In genomic region chr1:112358798-112359408, GRCh38 we compare ENCODE assay signal across 8 cellular contexts. TPM values are rescaled to one million over a fixed set of nuclear protein-coding genes. Genes with fewer than 3 reads are reported as not detected.
DNase-seq lines count a peak whose midpoint lies in the region; ATAC-seq, FAIRE-seq and TF ChIP-seq lines count a peak whose summit lies in the region.

No MANE protein-coding gene starts in this region.

- H3K56ac ChIP-seq in H1 (replicated peaks; ENCODE audit: insufficient read length, low read depth, low read length) (no peak overlapping the region), mesendoderm (ENCODE audit: low read length) (no peak overlapping the region)

- TF ChIP-seq POLR2A in GM12892 (IDR thresholded peaks at IDR 0.05; ENCODE audit: low read depth, low read length) (no peak), H1 (IDR thresholded peaks at IDR 0.05; ENCODE audit: control extremely low read depth in 1 of 2, low read depth in 2 of 2, low read length in 2 of 2) (no peak)

- peak; percentile 76 for DNase-seq in AG10803 (ENCODE audit: low read depth)
- DNase-seq in GM12892 (ENCODE audit: insufficient read length), result peak; percentile 20
- DNase-seq in MG63, result peak; percentile 54
- peak; percentile 15 to 32 for DNase-seq in activated CD4-positive, alpha-beta T cell treated with anti-CD3 and anti-CD28 coated beads for 4 hours
- peak; percentile 41 to 82 for DNase-seq in H1 (ENCODE audit: low read depth in 1 of 2, low spot score in 2 of 2)
- peak; percentile 70 for DNase-seq in mesendoderm
- peak; percentile 48 for DNase-seq in stimulated activated naive CD8-positive, alpha-beta T cell treated with anti-CD3 and anti-CD28 coated beads, Interleukin-15, Interleukin-2, amounts not matched to agents 100 U/mL and 50 U/mL, for 24 hours

- H3K9ac ChIP-seq in H1 (replicated peaks in 1 of 4; ENCODE audit: extremely low read depth in 1 of 4, low read depth in 3 of 4, low read length in 3 of 4), result no peak overlapping the region
- H3K9ac ChIP-seq in mesendoderm (ENCODE audit: low read length), result no peak overlapping the region

- H2BK120ac ChIP-seq in H1 (replicated peaks; ENCODE audit: low read depth, low read length), result no peak overlapping the region
- no peak overlapping the region for H2BK120ac ChIP-seq in mesendoderm (ENCODE audit: low read depth, low read length)

- no peaks in the 10 kb centered on the region for H3K9me3 ChIP-seq in MG63
- H3K9me3 ChIP-seq in H1 (ENCODE audit: insufficient read depth in 2 of 2, low read depth in 1 of 2, low read length in 1 of 2), result no peaks in the 10 kb centered on the region

- H3K36me3 ChIP-seq in MG63 (no peaks in the 10 kb centered on the region), H1 (ENCODE audit: control insufficient read depth in 2 of 4, insufficient read depth in 4 of 4, low read length in 3 of 4) (no peaks in the 10 kb centered on the region), mesendoderm (ENCODE audit: control insufficient read depth, insufficient read depth, low read length) (no peaks in the 10 kb centered on the region)

- H3K4me3 ChIP-seq in AG10803 (ENCODE audit: low read length) (no peak overlapping the region), MG63 (no peak overlapping the region), H1 (ENCODE audit: extremely low read depth in 1 of 4, insufficient read depth in 2 of 4, low read depth in 3 of 4, low read length in 4 of 4) (no peak overlapping the region), mesendoderm (ENCODE audit: low read length) (no peak overlapping the region)

- H2BK5ac ChIP-seq in H1 (ENCODE audit: low read depth, low read length), result 0 out of 2 replicates have a peak overlapping the region, but pooled peaks have one; percentile 6
- H2BK5ac ChIP-seq in mesendoderm (ENCODE audit: low read length), result no peak overlapping the region

- H4K8ac ChIP-seq in H1 (ENCODE audit: extremely low read depth, insufficient read depth, low read length), result no peak overlapping the region
- H4K8ac ChIP-seq in mesendoderm (ENCODE audit: low read depth, low read length), result no peak overlapping the region

- H2BK15ac ChIP-seq in H1 (ENCODE audit: low read length), result no peak overlapping the region
- H2BK15ac ChIP-seq in mesendoderm (replicated peaks; ENCODE audit: low read depth), result no peak overlapping the region

- TF ChIP-seq RAD21 in H1 (IDR thresholded peaks at IDR 0.05 in 1 of 2, conservative IDR thresholded peaks at IDR 0.05 in 1 of 2; ENCODE audit: low read depth in 2 of 2, low read length in 2 of 2), result peak; percentile 83 to 89

- peak overlapping the region; percentile 95 for H2AFZ ChIP-seq in H1 (ENCODE audit: low read length)

- H4K5ac ChIP-seq in H1 (ENCODE audit: insufficient read length, low read depth, low read length) (no peak overlapping the region), mesendoderm (ENCODE audit: low read length) (no peak overlapping the region)

- WGBS in H1 (ENCODE audit: extremely low coverage in 1 of 2, insufficient coverage in 1 of 2, insufficient read length in 1 of 2, insufficient replicate concordance in 2 of 2, low coverage in 1 of 2, low lambda C conversion rate in 2 of 2, missing lambda C conversion rate in 1 of 2), 2 experiments, result 52% methylated on average over 7 of the region's 7 CpGs; no CpG with 5 or more reads in 1 of the 2 experiments
- no CpG with 5 or more reads among the region's 7 CpGs for WGBS in mesendoderm (ENCODE audit: extremely low coverage, insufficient coverage, low lambda C conversion rate)

- H3K18ac ChIP-seq in H1 (ENCODE audit: extremely low read depth, low read length) (0 out of 2 replicates have a peak overlapping the region, but pooled peaks have one; percentile 7), mesendoderm (ENCODE audit: low read length) (no peak overlapping the region)

- H3K79me1 ChIP-seq in H1 (ENCODE audit: low read depth, low read length) (no peaks in the 10 kb centered on the region), mesendoderm (ENCODE audit: low read length) (no peaks in the 10 kb centered on the region)

- H3K4ac ChIP-seq in H1 (replicated peaks; ENCODE audit: insufficient read length, low read depth, low read length), result no peak overlapping the region
- no peak overlapping the region for H3K4ac ChIP-seq in mesendoderm (ENCODE audit: low read depth, low read length)

- peaks cover 22% of the 10 kb centered on the region for H3K27me3 ChIP-seq in MG63
- H3K27me3 ChIP-seq in H1 (replicated peaks in 1 of 4; ENCODE audit: control insufficient read depth in 3 of 4, extremely low read depth in 1 of 4, insufficient read depth in 3 of 4, low read length in 3 of 4), result no peaks in the 10 kb centered on the region; a peak in 1 of 7 replicates
- H3K27me3 ChIP-seq in mesendoderm (ENCODE audit: insufficient read depth, low read length, poor library complexity), result no peaks in the 10 kb centered on the region

- H2AK5ac ChIP-seq in H1 (ENCODE audit: low read depth, low read length) (no peak overlapping the region), mesendoderm (ENCODE audit: low read length) (no peak overlapping the region)

- H3K4me1 ChIP-seq in H1 (replicated peaks in 1 of 4; ENCODE audit: control insufficient read depth in 3 of 4, insufficient read depth in 4 of 4, low read length in 3 of 4), result peaks cover 0 to 6% (median 0%) of the 10 kb centered on the region in 4 experiments; a peak in 1 of 7 replicates
- H3K4me1 ChIP-seq in mesendoderm (ENCODE audit: control insufficient read depth, low read depth, low read length), result no peaks in the 10 kb centered on the region

- FAIRE-seq in GM12892 (lab: Jason Lieb, UNC), result no peak
- FAIRE-seq in H1 (lab: Jason Lieb, UNC), result peak; percentile 73

- TF ChIP-seq CTCF in AG10803 (conservative IDR thresholded peaks at IDR 0.05; ENCODE audit: low read length) (peak; percentile 87), H1 (IDR thresholded peaks at IDR 0.05; ENCODE audit: control extremely low read depth in 1 of 3, insufficient read depth in 1 of 3, low read depth in 1 of 3, low read length in 3 of 3) (peak; percentile 85 to 97 (median 96))

- POLR2A ChIA-PET in H1 (lab: Charles Lee; ENCODE audit: partially characterized antibody), result interaction anchor here (1.3 kb wide), 1 partner anchor 58 kb away, joined by 3 read pairs; no protein-coding TSS in a partner anchor

- H3K14ac ChIP-seq in H1 (ENCODE audit: insufficient read length), result no peak overlapping the region

- TF ChIP-seq EP300 in H1 (IDR thresholded peaks at IDR 0.05; ENCODE audit: borderline replicate concordance in 1 of 2, low read depth in 2 of 2, low read length in 2 of 2), result no peak

- H4K20me1 ChIP-seq in H1 (replicated peaks in 1 of 2; ENCODE audit: control insufficient read depth in 1 of 2, insufficient read depth in 2 of 2, low read length in 2 of 2), result peaks cover 0 to 2% of the 10 kb centered on the region in 2 experiments

- H3K23ac ChIP-seq in H1 (ENCODE audit: insufficient read length) (no peak overlapping the region), mesendoderm (ENCODE audit: low read length) (no peak overlapping the region)

- H2BK12ac ChIP-seq in H1 (ENCODE audit: low read depth, low read length), result peak overlapping the region; percentile 72

- H3K79me2 ChIP-seq in H1 (ENCODE audit: control insufficient read depth in 1 of 2, insufficient read depth in 2 of 2, low read length in 2 of 2) (no peaks in the 10 kb centered on the region), mesendoderm (ENCODE audit: control insufficient read depth, insufficient read depth, low read length) (no peaks in the 10 kb centered on the region)

- CTCF ChIA-PET in H1 (lab: Charles Lee; ENCODE audit: partially characterized antibody), result interaction anchor here (0.6 to 7.7 kb wide), 36 partner anchors 10 to 1100 kb away, joined by 3 to 89 read pairs (median 4); no protein-coding TSS in a partner anchor

- H4K91ac ChIP-seq in H1 (replicated peaks; ENCODE audit: insufficient read length, low read length), result no peak overlapping the region

- H3K27ac ChIP-seq in H1 (ENCODE audit: low read depth, low read length) (no peak overlapping the region), mesendoderm (ENCODE audit: low read depth, low read length) (no peak overlapping the region)

- no peak for ATAC-seq in stimulated activated naive CD8-positive, alpha-beta T cell treated with anti-CD3 and anti-CD28 coated beads, Interleukin-15, Interleukin-2, amounts not matched to agents 100 U/mL and 50 U/mL, for 24 hours
- no peak for ATAC-seq in GM21528 (IDR thresholded peaks at IDR 0.05; ENCODE audit: low FRiP score, unreplicated experiment)

- H3K4me2 ChIP-seq in H1 (ENCODE audit: insufficient read depth in 1 of 2, low read depth in 2 of 2, low read length in 2 of 2), result no peak overlapping the region
- no peak overlapping the region for H3K4me2 ChIP-seq in mesendoderm (ENCODE audit: low read length)

- H3K23me2 ChIP-seq in H1 (ENCODE audit: low read depth, low read length), result no peaks in the 10 kb centered on the region

- H2BK20ac ChIP-seq in H1 (ENCODE audit: low read length), result no peak overlapping the region

TF ChIP-seq in H1, 55 proteins besides CTCF, POLR2A, EP300 and RAD21 (continues in another document):
- TF ChIP-seq TBP (IDR thresholded peaks at IDR 0.05; ENCODE audit: low read depth, low read length) (0 out of 2 replicates have a peak, but pooled peaks have one; percentile 14), CBX8 (IDR thresholded peaks at IDR 0.05; ENCODE audit: borderline replicate concordance, low read depth, low read length) (no peak), RFX5 (IDR thresholded peaks at IDR 0.05; ENCODE audit: borderline replicate concordance, low read depth, low read length) (no peak), JUND (IDR thresholded peaks at IDR 0.05; ENCODE audit: low read length) (0 out of 2 replicates have a peak, but pooled peaks have one; percentile 18), GABPA (IDR thresholded peaks at IDR 0.05; ENCODE audit: borderline replicate concordance, insufficient read depth, low read length) (0 out of 2 replicates have a peak, but pooled peaks have one; percentile 55)

RNA-seq across cellular contexts. Expression of gene CTTNBP2NL, which starts 37.1 kb away (rescaled TPM):
- 5.8 TPM for polyA plus RNA-seq in GM12892 (2012; ENCODE audit: missing spikeins)
- total RNA-seq in MG63 (2014; rRNA removed; shearing (Covaris generic); ENCODE audit: low replicate concordance), result 11.9 and 16.3 TPM in 2 replicates
- total RNA-seq in H1 (2021; fragmentation: NEBNext Ultra II Directional; extraction: Animal tissue kit (Norgen Biotek cat#: 25700)), result 34.9 and 35.1 TPM in 2 replicates
- 4.8 and 6.4 TPM in 2 replicates for polyA plus RNA-seq in H1 (2011; rRNA removed)
- 6.4 TPM for polyA plus RNA-seq in H1 (2011; cell fraction: cytosol; rRNA removed)
- polyA plus RNA-seq in H1 (2011; cell fraction: nucleus; rRNA removed), result 7.1 TPM
- polyA plus RNA-seq in H1 (2012, experiment 1 of 2), result 7.4 to 11.8 TPM (median 9.4 TPM) in 4 replicates
- polyA plus RNA-seq in H1 (2012, experiment 2 of 2), result 0.68 TPM
- 10.4 TPM for polyA plus RNA-seq in H1 (2013, experiment 1 of 2)
- polyA plus RNA-seq in H1 (2013, experiment 2 of 2), result 10.5 TPM
- polyA minus RNA-seq in H1 (2011; rRNA and poly(A)+ RNA removed), result 23.6 and 26.6 TPM in 2 replicates
- polyA minus RNA-seq in H1 (2011; cell fraction: cytosol; rRNA and poly(A)+ RNA removed), result 12.6 TPM
- polyA minus RNA-seq in H1 (2011; cell fraction: nucleus; rRNA and poly(A)+ RNA removed), result 24.6 TPM
- 12.2 TPM for polyA plus RNA-seq in mesendoderm (2013, experiment 1 of 2)
- 13.3 TPM for polyA plus RNA-seq in mesendoderm (2013, experiment 2 of 2)

Comparison
In these comparisons a context has a peak if more than half of its experiments do, and no peak if none do; other contexts are left out.
1. DNase-seq: peak in every context shown above with its lines; median percentile 76 in AG10803; 70 in mesendoderm; 62 in H1; 54 in MG63; 48 in stimulated activated naive CD8-positive, alpha-beta T cell treated with anti-CD3 and anti-CD28 coated beads, Interleukin-15, Interleukin-2, amounts not matched to agents 100 U/mL and 50 U/mL, for 24 hours; 24 in activated CD4-positive, alpha-beta T cell treated with anti-CD3 and anti-CD28 coated beads for 4 hours; 20 in GM12892.